Comparison of ENCODE assay signal across 1 cellular context in the genomic region with DNA sequence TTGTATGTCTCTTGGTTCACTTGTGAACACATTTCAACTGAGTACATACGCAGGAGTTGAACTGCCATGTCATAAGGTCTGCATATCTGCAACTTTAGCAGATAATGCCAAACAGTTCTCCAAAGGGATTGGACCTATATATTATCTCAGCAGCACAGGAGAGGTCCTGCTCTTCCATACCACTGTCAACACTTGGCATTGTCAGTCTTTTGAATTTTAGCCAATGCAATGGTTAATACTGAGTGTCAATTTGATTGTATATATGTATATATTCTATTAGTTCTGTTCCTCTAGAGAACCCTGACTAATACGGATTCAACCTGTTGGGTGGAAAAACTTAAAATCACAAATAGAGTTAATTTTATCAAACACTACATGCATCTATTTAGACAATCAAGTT.
TF ChIP-seq lines count a peak whose summit lies in the region.

No MANE protein-coding gene starts in this region.

TF ChIP-seq in K562, 482 proteins besides CTCF, POLR2A, EP300 and RAD21:
- TF ChIP-seq HNRNPLL (IDR thresholded peaks at IDR 0.05; ENCODE audit: low read depth, low read length, poor library complexity, severe bottlenecking), result no peak
- no peak for TF ChIP-seq BRCA1 (IDR thresholded peaks at IDR 0.05)
- TF ChIP-seq BRCA1 (CRISPR knock-in tag; IDR thresholded peaks at IDR 0.05), result no peak
- TF ChIP-seq ZNF347 (CRISPR knock-in tag; IDR thresholded peaks at IDR 0.05; ENCODE audit: low read depth), result no peak
- TF ChIP-seq ID3 (CRISPR knock-in tag; IDR thresholded peaks at IDR 0.05), result no peak
- no peak for TF ChIP-seq ID3 (tag; IDR thresholded peaks at IDR 0.05)
- no peak for TF ChIP-seq ZNF280A (IDR thresholded peaks at IDR 0.05; ENCODE audit: low read depth, partially characterized antibody)
- TF ChIP-seq ELF1 (tag; IDR thresholded peaks at IDR 0.05), result no peak
- TF ChIP-seq ZFP36 (IDR thresholded peaks at IDR 0.05; ENCODE audit: low read depth, low read length, partially characterized antibody), result peak; percentile 73
- no peak for TF ChIP-seq BCOR (IDR thresholded peaks at IDR 0.05)
- no peak for TF ChIP-seq NFRKB (IDR thresholded peaks at IDR 0.05; ENCODE audit: low read depth)
- no peak for TF ChIP-seq CSDE1 (IDR thresholded peaks at IDR 0.05)
- TF ChIP-seq ELF2 (CRISPR knock-in tag; IDR thresholded peaks at IDR 0.05), result no peak
- no peak for TF ChIP-seq GTF2E2 (tag; IDR thresholded peaks at IDR 0.05)
- TF ChIP-seq ZNF407 (IDR thresholded peaks at IDR 0.05; ENCODE audit: low read depth), result peak; percentile 57; the same call in 1 of the 2 replicates
- TF ChIP-seq TEAD1 (CRISPR knock-in tag; IDR thresholded peaks at IDR 0.05), result no peak
- TF ChIP-seq ZC3H8 (IDR thresholded peaks at IDR 0.05), result no peak
- no peak for TF ChIP-seq STAT5A (IDR thresholded peaks at IDR 0.05; ENCODE audit: borderline replicate concordance, low read length)
- no peak for TF ChIP-seq FOXJ2 (tag; IDR thresholded peaks at IDR 0.05)
- no peak for TF ChIP-seq RHOXF2B (CRISPR knock-in tag; conservative IDR thresholded peaks at IDR 0.05)
- no peak for TF ChIP-seq TARDBP (IDR thresholded peaks at IDR 0.05)
- TF ChIP-seq SRSF1 (IDR thresholded peaks at IDR 0.05; ENCODE audit: low read depth, low read length), result no peak
- TF ChIP-seq CBFA2T2 (conservative IDR thresholded peaks at IDR 0.05), result no peak
- no peak for TF ChIP-seq SMARCC2 (IDR thresholded peaks at IDR 0.05; ENCODE audit: low read depth)
- TF ChIP-seq MAFF (IDR thresholded peaks at IDR 0.05; ENCODE audit: low read length), result no peak
- TF ChIP-seq SMARCB1 (IDR thresholded peaks at IDR 0.05; ENCODE audit: insufficient read length, low read depth), result no peak
- TF ChIP-seq SNIP1 (IDR thresholded peaks at IDR 0.05; ENCODE audit: low read depth), result no peak
- 0 out of 2 replicates have a peak, but pooled peaks have one; percentile 11 for TF ChIP-seq TCF3 (CRISPR knock-in tag; IDR thresholded peaks at IDR 0.05)
- TF ChIP-seq TRIM28 (IDR thresholded peaks at IDR 0.05), result peak; percentile 51; the same call in 1 of the 2 replicates
- TF ChIP-seq, protein P1, sequence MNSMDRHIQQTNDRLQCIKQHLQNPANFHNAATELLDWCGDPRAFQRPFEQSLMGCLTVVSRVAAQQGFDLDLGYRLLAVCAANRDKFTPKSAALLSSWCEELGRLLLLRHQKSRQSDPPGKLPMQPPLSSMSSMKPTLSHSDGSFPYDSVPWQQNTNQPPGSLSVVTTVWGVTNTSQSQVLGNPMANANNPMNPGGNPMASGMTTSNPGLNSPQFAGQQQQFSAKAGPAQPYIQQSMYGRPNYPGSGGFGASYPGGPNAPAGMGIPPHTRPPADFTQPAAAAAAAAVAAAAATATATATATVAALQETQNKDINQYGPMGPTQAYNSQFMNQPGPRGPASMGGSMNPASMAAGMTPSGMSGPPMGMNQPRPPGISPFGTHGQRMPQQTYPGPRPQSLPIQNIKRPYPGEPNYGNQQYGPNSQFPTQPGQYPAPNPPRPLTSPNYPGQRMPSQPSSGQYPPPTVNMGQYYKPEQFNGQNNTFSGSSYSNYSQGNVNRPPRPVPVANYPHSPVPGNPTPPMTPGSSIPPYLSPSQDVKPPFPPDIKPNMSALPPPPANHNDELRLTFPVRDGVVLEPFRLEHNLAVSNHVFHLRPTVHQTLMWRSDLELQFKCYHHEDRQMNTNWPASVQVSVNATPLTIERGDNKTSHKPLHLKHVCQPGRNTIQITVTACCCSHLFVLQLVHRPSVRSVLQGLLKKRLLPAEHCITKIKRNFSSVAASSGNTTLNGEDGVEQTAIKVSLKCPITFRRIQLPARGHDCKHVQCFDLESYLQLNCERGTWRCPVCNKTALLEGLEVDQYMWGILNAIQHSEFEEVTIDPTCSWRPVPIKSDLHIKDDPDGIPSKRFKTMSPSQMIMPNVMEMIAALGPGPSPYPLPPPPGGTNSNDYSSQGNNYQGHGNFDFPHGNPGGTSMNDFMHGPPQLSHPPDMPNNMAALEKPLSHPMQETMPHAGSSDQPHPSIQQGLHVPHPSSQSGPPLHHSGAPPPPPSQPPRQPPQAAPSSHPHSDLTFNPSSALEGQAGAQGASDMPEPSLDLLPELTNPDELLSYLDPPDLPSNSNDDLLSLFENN (IDR thresholded peaks at IDR 0.05; ENCODE audit: low read depth in 2 of 2, low read length in 2 of 2), result no peak
- TF ChIP-seq RBM25 (IDR thresholded peaks at IDR 0.05; ENCODE audit: low read depth, low read length, severe bottlenecking), result peak; percentile 63
- TF ChIP-seq DMBX1 (CRISPR knock-in tag; IDR thresholded peaks at IDR 0.05; ENCODE audit: borderline replicate concordance), result no peak
- peak in 1 of 2 experiments; percentile 29; a peak in 1 of 4 replicates for TF ChIP-seq TRIM24 (IDR thresholded peaks at IDR 0.05)
- no peak for TF ChIP-seq RBM15 (IDR thresholded peaks at IDR 0.05; ENCODE audit: insufficient read depth, low read length)
- no peak for TF ChIP-seq E2F1 (CRISPR knock-in tag; IDR thresholded peaks at IDR 0.05)
- TF ChIP-seq ZNF431 (CRISPR knock-in tag; IDR thresholded peaks at IDR 0.05), result no peak
- 0 out of 2 replicates have a peak, but pooled peaks have one; percentile 26 for TF ChIP-seq CBFA2T3 (IDR thresholded peaks at IDR 0.05)
- TF ChIP-seq NFIX (CRISPR knock-in tag; IDR thresholded peaks at IDR 0.05; ENCODE audit: low read depth), result no peak
- TF ChIP-seq, protein P2, sequence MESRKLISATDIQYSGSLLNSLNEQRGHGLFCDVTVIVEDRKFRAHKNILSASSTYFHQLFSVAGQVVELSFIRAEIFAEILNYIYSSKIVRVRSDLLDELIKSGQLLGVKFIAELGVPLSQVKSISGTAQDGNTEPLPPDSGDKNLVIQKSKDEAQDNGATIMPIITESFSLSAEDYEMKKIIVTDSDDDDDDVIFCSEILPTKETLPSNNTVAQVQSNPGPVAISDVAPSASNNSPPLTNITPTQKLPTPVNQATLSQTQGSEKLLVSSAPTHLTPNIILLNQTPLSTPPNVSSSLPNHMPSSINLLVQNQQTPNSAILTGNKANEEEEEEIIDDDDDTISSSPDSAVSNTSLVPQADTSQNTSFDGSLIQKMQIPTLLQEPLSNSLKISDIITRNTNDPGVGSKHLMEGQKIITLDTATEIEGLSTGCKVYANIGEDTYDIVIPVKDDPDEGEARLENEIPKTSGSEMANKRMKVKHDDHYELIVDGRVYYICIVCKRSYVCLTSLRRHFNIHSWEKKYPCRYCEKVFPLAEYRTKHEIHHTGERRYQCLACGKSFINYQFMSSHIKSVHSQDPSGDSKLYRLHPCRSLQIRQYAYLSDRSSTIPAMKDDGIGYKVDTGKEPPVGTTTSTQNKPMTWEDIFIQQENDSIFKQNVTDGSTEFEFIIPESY (CRISPR knock-in tag; IDR thresholded peaks at IDR 0.05), result no peak
- TF ChIP-seq ZNF589 (CRISPR knock-in tag; IDR thresholded peaks at IDR 0.05; ENCODE audit: low read depth), result no peak
- no peak for TF ChIP-seq CBX1 (IDR thresholded peaks at IDR 0.05; ENCODE audit: low read depth)
- no peak for TF ChIP-seq VEZF1 (CRISPR knock-in tag; IDR thresholded peaks at IDR 0.05)
- no peak for TF ChIP-seq ZNF444 (CRISPR knock-in tag; IDR thresholded peaks at IDR 0.05)
- TF ChIP-seq GTF2F1 (IDR thresholded peaks at IDR 0.05; ENCODE audit: low read depth, low read length), result no peak
